In genomic region chr1:19347538-19348177, GRCh38 we compare ENCODE assay signal across 18 cellular contexts. TPM values are rescaled to one million over a fixed set of nuclear protein-coding genes. Genes with fewer than 3 reads are reported as not detected.
DNase-seq lines count a peak whose midpoint lies in the region; ATAC-seq, FAIRE-seq and TF ChIP-seq lines count a peak whose summit lies in the region.
"Had no signal": no experiment of that assay in that cellular context is flagged by ENCODE, and none has a peak within 500 bp of the region (broad histone marks: within the 10 kb centered on the region; RNA-seq: fewer than 3 reads in every experiment).

No MANE protein-coding gene starts in this region.

- no peak overlapping the region for H3K4me2 ChIP-seq in PC-3 (ENCODE audit: low read length)

- H4K20me1 ChIP-seq in PC-3 (ENCODE audit: low read length) = no peaks in the 10 kb centered on the region

- H3K9me2 ChIP-seq in PC-3 (replicated peaks; ENCODE audit: low read length) = no peaks in the 10 kb centered on the region

- no TSS peak for BruUV-seq in PC-3 (replicated peaks; lab: Mats Ljungman, UMichigan)

- no peak overlapping the region for H3K4me3 ChIP-seq in CD8-positive, alpha-beta T cell (ENCODE audit: low read depth, low read length)
- H3K4me3 ChIP-seq in muscle layer of colon (ENCODE audit: low read depth in 1 of 2, low read length in 2 of 2) (no peak overlapping the region), PC-3 (ENCODE audit: low read length) (no peak overlapping the region)
- H3K4me3 ChIP-seq: thoracic aorta had no signal

- H3K4me1 Mint-ChIP-seq in CD8-positive, alpha-beta T cell (ENCODE audit: low read depth) = peaks cover under 1% of the 10 kb centered on the region
- H3K4me1 Mint-ChIP-seq: neural crest cell had no signal

- H3K4me1 ChIP-seq in CD8-positive, alpha-beta T cell (ENCODE audit: insufficient read depth, low read length) = no peaks in the 10 kb centered on the region
- peaks cover 42% of the 10 kb centered on the region for H3K4me1 ChIP-seq in muscle layer of colon (ENCODE audit: insufficient read depth, low read length)
- no peaks in the 10 kb centered on the region for H3K4me1 ChIP-seq in PC-3 (ENCODE audit: insufficient read depth, low read length)
- H3K4me1 ChIP-seq: foreskin keratinocyte had no signal

- no peak overlapping the region for H3K27ac ChIP-seq in CD8-positive, alpha-beta T cell (ENCODE audit: low read depth, low read length)
- H3K27ac ChIP-seq in VCaP (peak overlapping the region; percentile 59), muscle layer of colon (ENCODE audit: low read depth, low read length) (peak overlapping the region; percentile 34), PC-3 (ENCODE audit: low read length) (no peak overlapping the region)
- H3K27ac ChIP-seq: foreskin keratinocyte, thoracic aorta had no signal

- H3K9me3 ChIP-seq in CD8-positive, alpha-beta T cell (ENCODE audit: low read length) = no peaks in the 10 kb centered on the region
- H3K9me3 ChIP-seq in muscle layer of colon (ENCODE audit: low read length) (no peaks in the 10 kb centered on the region), PC-3 (ENCODE audit: low read length) (no peaks in the 10 kb centered on the region)
- H3K9me3 ChIP-seq: thoracic aorta had no signal

- H3K79me2 ChIP-seq in PC-3 (ENCODE audit: low read length) = no peaks in the 10 kb centered on the region

- no peaks in the 10 kb centered on the region for H3K9me3 Mint-ChIP-seq in CD8-positive, alpha-beta T cell
- H3K9me3 Mint-ChIP-seq: neural crest cell; T-helper 1 cell treated with Interleukin-12 subunit alpha and Interleukin-12 subunit beta and Interleukin-4 antibody, amounts not matched to agents 30 μg/mL and 1 μg/mL, for 36 hours had no signal

- no peaks in the 10 kb centered on the region for H3K27me3 Mint-ChIP-seq in CD8-positive, alpha-beta T cell (ENCODE audit: low read depth)

- CTCF ChIA-PET in CD8-positive, alpha-beta T cell (lab: Charles Lee) = interaction anchor here (0.5 to 7.8 kb wide), 2 partner anchors 176 to 235 kb away, joined by 3 to 40 read pairs; no protein-coding TSS in a partner anchor
- CTCF ChIA-PET in PC-3 (lab: Charles Lee) = no interaction called here

- H3K4me3 Mint-ChIP-seq in CD8-positive, alpha-beta T cell = no peak overlapping the region
- H3K4me3 Mint-ChIP-seq: neural crest cell; T-helper 1 cell treated with Interleukin-12 subunit alpha and Interleukin-12 subunit beta and Interleukin-4 antibody, amounts not matched to agents 30 μg/mL and 1 μg/mL, for 36 hours had no signal

- no peak for ATAC-seq in CD8-positive, alpha-beta T cell
- no peak for ATAC-seq in PC-3
- ATAC-seq: foreskin keratinocyte had no signal

- peaks cover 77% of the 10 kb centered on the region for H3K36me3 Mint-ChIP-seq in CD8-positive, alpha-beta T cell

- POLR2A ChIA-PET in CD8-positive, alpha-beta T cell (lab: Charles Lee) = no interaction called here
- POLR2A ChIA-PET in PC-3 (lab: Charles Lee; ENCODE audit: unreplicated experiment) = no interaction called here

- H3K27ac Mint-ChIP-seq in CD8-positive, alpha-beta T cell = peak overlapping the region; percentile 14
- H3K27ac Mint-ChIP-seq: T-helper 1 cell treated with Interleukin-12 subunit alpha and Interleukin-12 subunit beta and Interleukin-4 antibody, amounts not matched to agents 30 μg/mL and 1 μg/mL, for 36 hours had no signal

- no peaks in the 10 kb centered on the region for H3F3A ChIP-seq in PC-3 (ENCODE audit: low read length, unreplicated experiment)

- H3K27me3 ChIP-seq in CD8-positive, alpha-beta T cell (ENCODE audit: insufficient read depth, low read length) = no peaks in the 10 kb centered on the region
- H3K27me3 ChIP-seq in muscle layer of colon (ENCODE audit: control insufficient read depth in 1 of 2, insufficient read depth in 2 of 2, low read length in 2 of 2) (no peaks in the 10 kb centered on the region), PC-3 (ENCODE audit: low read length) (no peaks in the 10 kb centered on the region)
- H3K27me3 ChIP-seq: foreskin keratinocyte had no signal

- no peak for TF ChIP-seq CTCF in CD8-positive, alpha-beta T cell (IDR thresholded peaks at IDR 0.05)
- no peak for TF ChIP-seq CTCF in VCaP (conservative IDR thresholded peaks at IDR 0.05)
- TF ChIP-seq CTCF in PC-3 (conservative IDR thresholded peaks at IDR 0.05; ENCODE audit: low read depth, low read length) = no peak

- H3K9ac ChIP-seq in muscle layer of colon (ENCODE audit: low read length) = no peak overlapping the region
- H3K9ac ChIP-seq in PC-3 (ENCODE audit: low read length) = no peak overlapping the region

- H2AFZ ChIP-seq in PC-3 (ENCODE audit: low read length) = no peak overlapping the region

- peaks cover 51% of the 10 kb centered on the region for H3K36me3 ChIP-seq in CD8-positive, alpha-beta T cell (ENCODE audit: insufficient read depth, low read length)
- peaks cover 41% of the 10 kb centered on the region for H3K36me3 ChIP-seq in muscle layer of colon (ENCODE audit: insufficient read depth, low read length)
- peaks cover 5% of the 10 kb centered on the region; the same call in 1 of the 2 replicates for H3K36me3 ChIP-seq in PC-3 (ENCODE audit: low read depth, low read length)

- intact Hi-C loops in CD8-positive, alpha-beta T cell (cut with DNase I, micrococcal nuclease) = no loop called here
- intact Hi-C loops in PC-3 (cut with micrococcal nuclease) = no loop called here

- no peak for FAIRE-seq in RCC 7860 (lab: Jason Lieb, UNC)
- FAIRE-seq: endometrium had no signal

- no peak for DNase-seq in CD8-positive, alpha-beta T cell
- peak; percentile 74 to 76 for DNase-seq in Kasumi-1 (lab: John Stamatoyannopoulos, UW)
- DNase-seq in activated gamma-delta T cell (lab: John Stamatoyannopoulos, UW) = no peak
- no peak for DNase-seq in stimulated activated CD4-positive, alpha-beta T cell treated with anti-CD3 and anti-CD28 coated beads, Interleukin-4, amount 100 ng/mL, for 4 hours
- no peak for DNase-seq in RCC 7860 (ENCODE audit: low spot score)
- no peak for DNase-seq in PC-3
- DNase-seq: amniotic stem cell, foreskin keratinocyte, Karpas-422, NCI-H524 treated with DMSO at 0.1 percent for 48 hours, retina, RPMI8226 had no signal

RNA-seq across cellular contexts. Expression of gene SLC66A1, which starts 35.5 kb away (rescaled TPM):
- total RNA-seq in CD8-positive, alpha-beta T cell = 1 to 10 TPM; 1.3 to 2.1 TPM
- total RNA-seq in PC-3 (2014; rRNA removed) = 27.7 and 28.9 TPM in 2 replicates

RNA-seq across cellular contexts. Expression of gene AKR7A2, which starts 35.7 kb away (rescaled TPM):
- total RNA-seq in CD8-positive, alpha-beta T cell = 1 to 10 TPM; 7.9 to 8.1 TPM
- 63.3 and 72.3 TPM in 2 replicates for total RNA-seq in PC-3 (2014; rRNA removed)

RNA-seq across cellular contexts. Expression of gene AKR7A3, which starts 59.1 kb away (rescaled TPM):
- 1 to 10 TPM; 1.2 to 1.6 TPM for total RNA-seq in CD8-positive, alpha-beta T cell
- 0.40 and 1.2 TPM in 2 replicates for total RNA-seq in PC-3 (2014; rRNA removed)

Comparison
In these comparisons a context has a peak if more than half of its experiments do, and no peak if none do; other contexts are left out.
1. DNase-seq: peak in Kasumi-1 (2 of 2); none in CD8-positive, alpha-beta T cell (0 of 7), activated gamma-delta T cell (single experiment), stimulated activated CD4-positive, alpha-beta T cell treated with anti-CD3 and anti-CD28 coated beads, Interleukin-4, amount 100 ng/mL, for 4 hours (0 of 2), RCC 7860 (single experiment) and PC-3 (single experiment).
2. H3K27ac ChIP-seq: peak in VCaP (single experiment) and muscle layer of colon (single experiment); none in CD8-positive, alpha-beta T cell (single experiment) and PC-3 (single experiment).